ENCODE assay signal across 22 cellular contexts in the genomic region with DNA sequence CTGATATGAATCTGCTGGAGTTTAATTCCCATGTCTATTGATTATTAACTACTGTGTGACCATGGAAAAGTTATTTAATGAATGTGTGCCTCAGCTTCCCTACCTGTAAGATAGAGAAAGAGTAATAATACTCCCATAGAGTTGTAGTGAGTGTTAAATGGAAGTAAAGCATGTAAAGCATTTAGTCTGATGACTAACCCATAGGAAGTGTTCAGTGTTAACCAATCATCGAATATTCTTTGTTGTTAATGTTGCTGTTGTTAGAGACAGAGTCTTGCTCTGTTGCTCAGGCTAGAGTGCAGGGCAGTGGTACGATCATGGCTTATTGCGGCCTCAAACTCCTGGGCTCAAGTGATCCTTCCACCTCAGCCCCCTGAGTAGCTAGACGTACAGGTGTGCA.
"Had no signal": no experiment of that assay in that cellular context is flagged by ENCODE, and none has a peak within 500 bp of the region (broad histone marks: within the 10 kb centered on the region; RNA-seq: fewer than 3 reads in every experiment).

No MANE protein-coding gene starts in this region.

- H3K4me1 ChIP-seq: esophagus squamous epithelium, gastroesophageal sphincter, heart left ventricle, left lung, lower lobe of right lung had no signal

- H3K9me3 ChIP-seq: esophagus squamous epithelium, gastroesophageal sphincter, heart left ventricle, left lung, lower lobe of right lung had no signal

- ATAC-seq: esophagus mucosa; gastroesophageal sphincter; heart left ventricle; left colon; left lung; left ventricle myocardium superior; lower lobe of right lung; naive thymus-derived CD4-positive, alpha-beta T cell had no signal

- H3K4me3 ChIP-seq: coronary artery, dorsolateral prefrontal cortex, esophagus squamous epithelium, gastroesophageal sphincter, heart left ventricle, hepatocyte, left lung, lower lobe of right lung had no signal

- H3K27me3 ChIP-seq: esophagus squamous epithelium, gastroesophageal sphincter, heart left ventricle, hepatocyte had no signal

- H3K27ac Mint-ChIP-seq: memory B cell; naive thymus-derived CD4-positive, alpha-beta T cell had no signal

- DNase-seq: dermis blood vessel endothelial cell; dorsolateral prefrontal cortex; effector CD4-positive, alpha-beta T cell; effector memory CD4-positive, alpha-beta T cell; erythroblast; esophagus squamous epithelium; foreskin fibroblast; heart left ventricle; hypothalamus; left colon; left lung; left ventricle myocardium superior; lower lobe of right lung; mesendoderm; midbrain; naive thymus-derived CD4-positive, alpha-beta T cell had no signal

- H3K27ac ChIP-seq: coronary artery, dorsolateral prefrontal cortex, epithelial cell of prostate, esophagus squamous epithelium, gastroesophageal sphincter, heart left ventricle, hepatocyte, left lung, lower lobe of right lung had no signal

- H3K4me1 Mint-ChIP-seq: memory B cell had no signal

- H3K36me3 ChIP-seq: esophagus squamous epithelium, gastroesophageal sphincter, heart left ventricle, left lung, lower lobe of right lung had no signal

- H3K4me3 Mint-ChIP-seq: memory B cell; naive thymus-derived CD4-positive, alpha-beta T cell had no signal
